In genomic region chr12:121858662-121859572, GRCh38 we compare ENCODE assay signal across 8 cellular contexts. TPM values are rescaled to one million over a fixed set of nuclear protein-coding genes. Genes with fewer than 3 reads are reported as not detected.
DNase-seq lines count a peak whose midpoint lies in the region; ATAC-seq and TF ChIP-seq lines count a peak whose summit lies in the region.

Gene HPD (minus strand): TSS chr12:121858859. CDS start chr12:121858823, 36 bp downstream.

- no peaks in the 10 kb centered on the region for H3K4me1 ChIP-seq in prostate gland (replicated peaks)

- no peaks in the 10 kb centered on the region for H3K27me3 ChIP-seq in prostate gland (replicated peaks; ENCODE audit: insufficient read depth)

- ATAC-seq in WTC11: peak; percentile 62
- ATAC-seq in left ventricle myocardium superior: peak; percentile 94
- no peak for ATAC-seq in HG03439 (IDR thresholded peaks at IDR 0.05; ENCODE audit: unreplicated experiment)

- TF ChIP-seq CTCF in WTC11 (IDR thresholded peaks at IDR 0.05): no peak
- TF ChIP-seq CTCF in prostate gland (IDR thresholded peaks at IDR 0.05): no peak

- intact Hi-C loops in left ventricle myocardium superior (cut with micrococcal nuclease): no loop called here
- intact Hi-C loops in prostate gland (cut with DNase I): no loop called here

- CTCF ChIA-PET in WTC11 (lab: Charles Lee): interaction anchor here (1.2 to 1.8 kb wide), 2 partner anchors 47 to 64 kb away, joined by 6 read pairs; no protein-coding TSS in a partner anchor

- H3K36me3 Mint-ChIP-seq in WTC11: no peaks in the 10 kb centered on the region

- POLR2A ChIA-PET in WTC11 (lab: Charles Lee): no interaction called here

- H3K36me3 ChIP-seq in prostate gland: no peaks in the 10 kb centered on the region

- peaks cover 15% of the 10 kb centered on the region for H3K4me1 Mint-ChIP-seq in WTC11

- no peak within 1 kb of the TSS for H3K4me3 ChIP-seq in prostate gland

- H3K27me3 Mint-ChIP-seq in WTC11 (ENCODE audit: low read depth): no peaks in the 10 kb centered on the region

- 56% methylated on average over 16 of the region's 16 CpGs for WGBS in prostate gland

- H3K9me3 ChIP-seq in prostate gland: no peaks in the 10 kb centered on the region

- peak within 1 kb of the TSS; percentile 66 to 72 for H3K27ac ChIP-seq in prostate gland

- no peaks in the 10 kb centered on the region for H3K9me3 Mint-ChIP-seq in WTC11

- H3K27ac Mint-ChIP-seq in WTC11: peak within 1 kb of the TSS; percentile 37

- TF ChIP-seq POLR2A in prostate gland (IDR thresholded peaks at IDR 0.05): no peak

- DNase-seq in EL: peak; percentile 88
- DNase-seq in WTC11 (ENCODE audit: low spot score): peak; percentile 18
- peak; percentile 79 for DNase-seq in left ventricle myocardium superior
- peak; percentile 40 for DNase-seq in prostate gland (ENCODE audit: low spot score)
- no peak for DNase-seq in activated T-cell treated with anti-CD3 and anti-CD28 coated beads, Interleukin-2, amount 50 U/mL, for 48 hours
- no peak for DNase-seq in DMS153 (lab: John Stamatoyannopoulos, UW)
- DNase-seq in HuH-7.5 (ENCODE audit: low spot score): no peak

- H3K4me3 Mint-ChIP-seq in WTC11: no peak within 1 kb of the TSS

TF ChIP-seq in WTC11, 78 proteins besides CTCF, POLR2A, EP300 and RAD21:
- TF ChIP-seq, protein P1, sequence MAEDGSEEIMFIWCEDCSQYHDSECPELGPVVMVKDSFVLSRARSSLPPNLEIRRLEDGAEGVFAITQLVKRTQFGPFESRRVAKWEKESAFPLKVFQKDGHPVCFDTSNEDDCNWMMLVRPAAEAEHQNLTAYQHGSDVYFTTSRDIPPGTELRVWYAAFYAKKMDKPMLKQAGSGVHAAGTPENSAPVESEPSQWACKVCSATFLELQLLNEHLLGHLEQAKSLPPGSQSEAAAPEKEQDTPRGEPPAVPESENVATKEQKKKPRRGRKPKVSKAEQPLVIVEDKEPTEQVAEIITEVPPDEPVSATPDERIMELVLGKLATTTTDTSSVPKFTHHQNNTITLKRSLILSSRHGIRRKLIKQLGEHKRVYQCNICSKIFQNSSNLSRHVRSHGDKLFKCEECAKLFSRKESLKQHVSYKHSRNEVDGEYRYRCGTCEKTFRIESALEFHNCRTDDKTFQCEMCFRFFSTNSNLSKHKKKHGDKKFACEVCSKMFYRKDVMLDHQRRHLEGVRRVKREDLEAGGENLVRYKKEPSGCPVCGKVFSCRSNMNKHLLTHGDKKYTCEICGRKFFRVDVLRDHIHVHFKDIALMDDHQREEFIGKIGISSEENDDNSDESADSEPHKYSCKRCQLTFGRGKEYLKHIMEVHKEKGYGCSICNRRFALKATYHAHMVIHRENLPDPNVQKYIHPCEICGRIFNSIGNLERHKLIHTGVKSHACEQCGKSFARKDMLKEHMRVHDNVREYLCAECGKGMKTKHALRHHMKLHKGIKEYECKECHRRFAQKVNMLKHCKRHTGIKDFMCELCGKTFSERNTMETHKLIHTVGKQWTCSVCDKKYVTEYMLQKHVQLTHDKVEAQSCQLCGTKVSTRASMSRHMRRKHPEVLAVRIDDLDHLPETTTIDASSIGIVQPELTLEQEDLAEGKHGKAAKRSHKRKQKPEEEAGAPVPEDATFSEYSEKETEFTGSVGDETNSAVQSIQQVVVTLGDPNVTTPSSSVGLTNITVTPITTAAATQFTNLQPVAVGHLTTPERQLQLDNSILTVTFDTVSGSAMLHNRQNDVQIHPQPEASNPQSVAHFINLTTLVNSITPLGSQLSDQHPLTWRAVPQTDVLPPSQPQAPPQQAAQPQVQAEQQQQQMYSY (CRISPR knock-in tag; IDR thresholded peaks at IDR 0.05): peak; percentile 73
- TF ChIP-seq, protein P2, sequence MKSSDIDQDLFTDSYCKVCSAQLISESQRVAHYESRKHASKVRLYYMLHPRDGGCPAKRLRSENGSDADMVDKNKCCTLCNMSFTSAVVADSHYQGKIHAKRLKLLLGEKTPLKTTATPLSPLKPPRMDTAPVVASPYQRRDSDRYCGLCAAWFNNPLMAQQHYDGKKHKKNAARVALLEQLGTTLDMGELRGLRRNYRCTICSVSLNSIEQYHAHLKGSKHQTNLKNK (CRISPR knock-in tag; IDR thresholded peaks at IDR 0.05): no peak

RNA-seq across cellular contexts. Expression of gene HPD, which starts in this region (rescaled TPM):
- total RNA-seq in WTC11 (2021) (0.39 to 0.48 TPM (median 0.44 TPM) in 3 replicates), left ventricle myocardium superior (2.2 TPM), prostate gland (1 to 10 TPM in 1 of 2 donors, under 1 TPM in 1; 0.41 to 4.0 TPM)

Comparison
In these comparisons a context has a peak if more than half of its experiments do, and no peak if none do; other contexts are left out.
1. Peak in DNase-seq and ATAC-seq in WTC11; RNA of the gene not detected or under 1 TPM.
2. DNase-seq: peak in EL (single experiment), left ventricle myocardium superior (single experiment) and prostate gland (single experiment); none in activated T-cell treated with anti-CD3 and anti-CD28 coated beads, Interleukin-2, amount 50 U/mL, for 48 hours (0 of 2), DMS153 (single experiment) and HuH-7.5 (single experiment).